In genomic region chr9:92115977-92116285, GRCh38 we compare ENCODE assay signal across 1 cellular context.
TF ChIP-seq lines count a peak whose summit lies in the region.

No MANE protein-coding gene starts in this region.

TF ChIP-seq in WTC11, 78 proteins besides CTCF, POLR2A, EP300 and RAD21 (continued from another document):
- TF ChIP-seq E2F1 (CRISPR knock-in tag; IDR thresholded peaks at IDR 0.05): no peak
- TF ChIP-seq ERG (CRISPR knock-in tag; IDR thresholded peaks at IDR 0.05): no peak
- no peak for TF ChIP-seq GRHL2 (CRISPR knock-in tag; IDR thresholded peaks at IDR 0.05; ENCODE audit: insufficient replicate concordance, severe bottlenecking)
- TF ChIP-seq NFE2L1 (CRISPR knock-in tag; IDR thresholded peaks at IDR 0.05): no peak
